In the genomic region with DNA sequence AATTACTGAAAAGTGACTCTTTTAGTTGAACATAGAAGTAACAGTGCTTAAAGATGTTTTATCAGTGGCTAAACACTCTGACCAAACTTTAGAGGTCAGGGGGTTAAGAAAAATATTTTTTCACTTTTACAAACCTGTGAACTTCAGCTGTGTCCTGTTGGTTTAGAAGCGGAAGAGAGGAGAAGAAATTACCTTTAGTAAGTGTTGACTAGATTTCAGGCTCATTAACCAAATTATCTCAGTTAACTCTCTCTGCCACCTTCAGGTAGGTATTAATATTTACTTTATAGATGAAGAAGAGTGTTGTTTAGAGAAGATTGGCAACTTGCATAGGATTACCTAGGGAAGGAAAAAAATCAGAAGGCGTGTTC, we compare ENCODE assay signal across 1 cellular context.
TF ChIP-seq lines count a peak whose summit lies in the region.

No MANE protein-coding gene starts in this region.

TF ChIP-seq in GM12878, 131 proteins besides CTCF, POLR2A, EP300 and RAD21:
- TF ChIP-seq ZBED1 (IDR thresholded peaks at IDR 0.05; ENCODE audit: borderline replicate concordance) (no peak), SMARCA5 (IDR thresholded peaks at IDR 0.05) (0 out of 2 replicates have a peak, but pooled peaks have one; percentile 32), SIX5 (IDR thresholded peaks at IDR 0.05; ENCODE audit: low read depth, low read length, severe bottlenecking) (no peak), YY1 (IDR thresholded peaks at IDR 0.05; ENCODE audit: low read depth, low read length) (no peak), NBN (IDR thresholded peaks at IDR 0.05) (no peak), RB1 (IDR thresholded peaks at IDR 0.05; ENCODE audit: borderline replicate concordance) (no peak), PML (IDR thresholded peaks at IDR 0.05; ENCODE audit: low read length) (no peak), NRF1 (conservative IDR thresholded peaks at IDR 0.05; ENCODE audit: low read depth, low read length) (no peak), JUNB (IDR thresholded peaks at IDR 0.05) (no peak), FOXK2 (IDR thresholded peaks at IDR 0.05) (no peak), CHD1 (IDR thresholded peaks at IDR 0.05; ENCODE audit: low read depth, low read length) (no peak), CEBPB (IDR thresholded peaks at IDR 0.05; ENCODE audit: borderline replicate concordance in 1 of 2, low read depth in 2 of 2, low read length in 2 of 2) (no peak), NR2F1 (conservative IDR thresholded peaks at IDR 0.05) (peak; percentile 91), MTA3 (IDR thresholded peaks at IDR 0.05; ENCODE audit: borderline replicate concordance, low read length) (no peak), ETV6 (conservative IDR thresholded peaks at IDR 0.05 in 1 of 2, IDR thresholded peaks at IDR 0.05 in 1 of 2; ENCODE audit: borderline replicate concordance in 1 of 2, low read depth in 1 of 2) (no peak), TAF1 (IDR thresholded peaks at IDR 0.05; ENCODE audit: borderline replicate concordance, low read depth, low read length) (no peak), PAX5 (IDR thresholded peaks at IDR 0.05; ENCODE audit: borderline replicate concordance, low read depth, low read length) (no peak), SMC3 (IDR thresholded peaks at IDR 0.05; ENCODE audit: borderline replicate concordance, low read length) (no peak), ZNF217 (IDR thresholded peaks at IDR 0.05) (peak; percentile 46; the same call in 1 of the 2 replicates), MXI1 (IDR thresholded peaks at IDR 0.05; ENCODE audit: low read depth, low read length) (no peak)
- TF ChIP-seq, protein P1, sequence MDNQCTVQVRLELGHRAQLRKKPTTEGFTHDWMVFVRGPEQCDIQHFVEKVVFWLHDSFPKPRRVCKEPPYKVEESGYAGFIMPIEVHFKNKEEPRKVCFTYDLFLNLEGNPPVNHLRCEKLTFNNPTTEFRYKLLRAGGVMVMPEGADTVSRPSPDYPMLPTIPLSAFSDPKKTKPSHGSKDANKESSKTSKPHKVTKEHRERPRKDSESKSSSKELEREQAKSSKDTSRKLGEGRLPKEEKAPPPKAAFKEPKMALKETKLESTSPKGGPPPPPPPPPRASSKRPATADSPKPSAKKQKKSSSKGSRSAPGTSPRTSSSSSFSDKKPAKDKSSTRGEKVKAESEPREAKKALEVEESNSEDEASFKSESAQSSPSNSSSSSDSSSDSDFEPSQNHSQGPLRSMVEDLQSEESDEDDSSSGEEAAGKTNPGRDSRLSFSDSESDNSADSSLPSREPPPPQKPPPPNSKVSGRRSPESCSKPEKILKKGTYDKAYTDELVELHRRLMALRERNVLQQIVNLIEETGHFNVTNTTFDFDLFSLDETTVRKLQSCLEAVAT (IDR thresholded peaks at IDR 0.05): no peak
- TF ChIP-seq, protein P2, sequence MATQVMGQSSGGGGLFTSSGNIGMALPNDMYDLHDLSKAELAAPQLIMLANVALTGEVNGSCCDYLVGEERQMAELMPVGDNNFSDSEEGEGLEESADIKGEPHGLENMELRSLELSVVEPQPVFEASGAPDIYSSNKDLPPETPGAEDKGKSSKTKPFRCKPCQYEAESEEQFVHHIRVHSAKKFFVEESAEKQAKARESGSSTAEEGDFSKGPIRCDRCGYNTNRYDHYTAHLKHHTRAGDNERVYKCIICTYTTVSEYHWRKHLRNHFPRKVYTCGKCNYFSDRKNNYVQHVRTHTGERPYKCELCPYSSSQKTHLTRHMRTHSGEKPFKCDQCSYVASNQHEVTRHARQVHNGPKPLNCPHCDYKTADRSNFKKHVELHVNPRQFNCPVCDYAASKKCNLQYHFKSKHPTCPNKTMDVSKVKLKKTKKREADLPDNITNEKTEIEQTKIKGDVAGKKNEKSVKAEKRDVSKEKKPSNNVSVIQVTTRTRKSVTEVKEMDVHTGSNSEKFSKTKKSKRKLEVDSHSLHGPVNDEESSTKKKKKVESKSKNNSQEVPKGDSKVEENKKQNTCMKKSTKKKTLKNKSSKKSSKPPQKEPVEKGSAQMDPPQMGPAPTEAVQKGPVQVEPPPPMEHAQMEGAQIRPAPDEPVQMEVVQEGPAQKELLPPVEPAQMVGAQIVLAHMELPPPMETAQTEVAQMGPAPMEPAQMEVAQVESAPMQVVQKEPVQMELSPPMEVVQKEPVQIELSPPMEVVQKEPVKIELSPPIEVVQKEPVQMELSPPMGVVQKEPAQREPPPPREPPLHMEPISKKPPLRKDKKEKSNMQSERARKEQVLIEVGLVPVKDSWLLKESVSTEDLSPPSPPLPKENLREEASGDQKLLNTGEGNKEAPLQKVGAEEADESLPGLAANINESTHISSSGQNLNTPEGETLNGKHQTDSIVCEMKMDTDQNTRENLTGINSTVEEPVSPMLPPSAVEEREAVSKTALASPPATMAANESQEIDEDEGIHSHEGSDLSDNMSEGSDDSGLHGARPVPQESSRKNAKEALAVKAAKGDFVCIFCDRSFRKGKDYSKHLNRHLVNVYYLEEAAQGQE (IDR thresholded peaks at IDR 0.05; ENCODE audit: low read depth, low read length): no peak
- TF ChIP-seq, protein P3, sequence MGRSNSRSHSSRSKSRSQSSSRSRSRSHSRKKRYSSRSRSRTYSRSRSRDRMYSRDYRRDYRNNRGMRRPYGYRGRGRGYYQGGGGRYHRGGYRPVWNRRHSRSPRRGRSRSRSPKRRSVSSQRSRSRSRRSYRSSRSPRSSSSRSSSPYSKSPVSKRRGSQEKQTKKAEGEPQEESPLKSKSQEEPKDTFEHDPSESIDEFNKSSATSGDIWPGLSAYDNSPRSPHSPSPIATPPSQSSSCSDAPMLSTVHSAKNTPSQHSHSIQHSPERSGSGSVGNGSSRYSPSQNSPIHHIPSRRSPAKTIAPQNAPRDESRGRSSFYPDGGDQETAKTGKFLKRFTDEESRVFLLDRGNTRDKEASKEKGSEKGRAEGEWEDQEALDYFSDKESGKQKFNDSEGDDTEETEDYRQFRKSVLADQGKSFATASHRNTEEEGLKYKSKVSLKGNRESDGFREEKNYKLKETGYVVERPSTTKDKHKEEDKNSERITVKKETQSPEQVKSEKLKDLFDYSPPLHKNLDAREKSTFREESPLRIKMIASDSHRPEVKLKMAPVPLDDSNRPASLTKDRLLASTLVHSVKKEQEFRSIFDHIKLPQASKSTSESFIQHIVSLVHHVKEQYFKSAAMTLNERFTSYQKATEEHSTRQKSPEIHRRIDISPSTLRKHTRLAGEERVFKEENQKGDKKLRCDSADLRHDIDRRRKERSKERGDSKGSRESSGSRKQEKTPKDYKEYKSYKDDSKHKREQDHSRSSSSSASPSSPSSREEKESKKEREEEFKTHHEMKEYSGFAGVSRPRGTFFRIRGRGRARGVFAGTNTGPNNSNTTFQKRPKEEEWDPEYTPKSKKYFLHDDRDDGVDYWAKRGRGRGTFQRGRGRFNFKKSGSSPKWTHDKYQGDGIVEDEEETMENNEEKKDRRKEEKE (IDR thresholded peaks at IDR 0.05): no peak
- TF ChIP-seq, protein P4, sequence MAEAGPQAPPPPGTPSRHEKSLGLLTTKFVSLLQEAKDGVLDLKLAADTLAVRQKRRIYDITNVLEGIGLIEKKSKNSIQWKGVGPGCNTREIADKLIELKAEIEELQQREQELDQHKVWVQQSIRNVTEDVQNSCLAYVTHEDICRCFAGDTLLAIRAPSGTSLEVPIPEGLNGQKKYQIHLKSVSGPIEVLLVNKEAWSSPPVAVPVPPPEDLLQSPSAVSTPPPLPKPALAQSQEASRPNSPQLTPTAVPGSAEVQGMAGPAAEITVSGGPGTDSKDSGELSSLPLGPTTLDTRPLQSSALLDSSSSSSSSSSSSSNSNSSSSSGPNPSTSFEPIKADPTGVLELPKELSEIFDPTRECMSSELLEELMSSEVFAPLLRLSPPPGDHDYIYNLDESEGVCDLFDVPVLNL (IDR thresholded peaks at IDR 0.05; ENCODE audit: low read depth, low read length): no peak
- TF ChIP-seq, protein P5, sequence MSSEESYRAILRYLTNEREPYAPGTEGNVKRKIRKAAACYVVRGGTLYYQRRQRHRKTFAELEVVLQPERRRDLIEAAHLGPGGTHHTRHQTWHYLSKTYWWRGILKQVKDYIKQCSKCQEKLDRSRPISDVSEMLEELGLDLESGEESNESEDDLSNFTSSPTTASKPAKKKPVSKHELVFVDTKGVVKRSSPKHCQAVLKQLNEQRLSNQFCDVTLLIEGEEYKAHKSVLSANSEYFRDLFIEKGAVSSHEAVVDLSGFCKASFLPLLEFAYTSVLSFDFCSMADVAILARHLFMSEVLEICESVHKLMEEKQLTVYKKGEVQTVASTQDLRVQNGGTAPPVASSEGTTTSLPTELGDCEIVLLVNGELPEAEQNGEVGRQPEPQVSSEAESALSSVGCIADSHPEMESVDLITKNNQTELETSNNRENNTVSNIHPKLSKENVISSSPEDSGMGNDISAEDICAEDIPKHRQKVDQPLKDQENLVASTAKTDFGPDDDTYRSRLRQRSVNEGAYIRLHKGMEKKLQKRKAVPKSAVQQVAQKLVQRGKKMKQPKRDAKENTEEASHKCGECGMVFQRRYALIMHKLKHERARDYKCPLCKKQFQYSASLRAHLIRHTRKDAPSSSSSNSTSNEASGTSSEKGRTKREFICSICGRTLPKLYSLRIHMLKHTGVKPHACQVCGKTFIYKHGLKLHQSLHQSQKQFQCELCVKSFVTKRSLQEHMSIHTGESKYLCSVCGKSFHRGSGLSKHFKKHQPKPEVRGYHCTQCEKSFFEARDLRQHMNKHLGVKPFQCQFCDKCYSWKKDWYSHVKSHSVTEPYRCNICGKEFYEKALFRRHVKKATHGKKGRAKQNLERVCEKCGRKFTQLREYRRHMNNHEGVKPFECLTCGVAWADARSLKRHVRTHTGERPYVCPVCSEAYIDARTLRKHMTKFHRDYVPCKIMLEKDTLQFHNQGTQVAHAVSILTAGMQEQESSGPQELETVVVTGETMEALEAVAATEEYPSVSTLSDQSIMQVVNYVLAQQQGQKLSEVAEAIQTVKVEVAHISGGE (CRISPR knock-in tag; IDR thresholded peaks at IDR 0.05): no peak
